Comparison of ENCODE assay signal across 12 cellular contexts in genomic region chr11:75786101-75786736, GRCh38. TPM values are rescaled to one million over a fixed set of nuclear protein-coding genes. Genes with fewer than 3 reads are reported as not detected.
DNase-seq lines count a peak whose midpoint lies in the region; ATAC-seq, FAIRE-seq and TF ChIP-seq lines count a peak whose summit lies in the region.
"Had no signal": no experiment of that assay in that cellular context is flagged by ENCODE, and none has a peak within 500 bp of the region (broad histone marks: within the 10 kb centered on the region; RNA-seq: fewer than 3 reads in every experiment).

No MANE protein-coding gene starts in this region.

- in situ Hi-C loops in K562 (cut with MboI) = loop anchor here (10.0 kb wide), 1 partner anchor 341 kb away; no protein-coding TSS in a partner anchor

- H2AK5ac ChIP-seq in trophoblast cell (ENCODE audit: low read length) = no peak overlapping the region

- no peaks in the 10 kb centered on the region for H4K20me1 ChIP-seq in K562 (replicated peaks; ENCODE audit: control insufficient read depth, insufficient read depth, low read length)
- H4K20me1 ChIP-seq: BLaER1 treated with 17β-estradiol and CSF1 and Interleukin-3, amounts not matched to agents 10 nM and 100 nM had no signal

- H3K9ac ChIP-seq in K562 (ENCODE audit: insufficient read depth in 1 of 2, low read depth in 2 of 2, low read length in 2 of 2) = no peak overlapping the region; a peak in 1 of 4 replicates
- no peak overlapping the region for H3K9ac ChIP-seq in trophoblast cell (ENCODE audit: low read length)
- H3K9ac ChIP-seq: BLaER1 treated with 17β-estradiol and CSF1 and Interleukin-3, amounts not matched to agents 10 nM and 100 nM had no signal

- H3K9me1 ChIP-seq in K562 (ENCODE audit: control insufficient read depth, insufficient read depth, low read length) = no peaks in the 10 kb centered on the region

- no peaks in the 10 kb centered on the region for H3K9me3 ChIP-seq in K562 (replicated peaks; ENCODE audit: control insufficient read depth, insufficient read depth, low read depth, low read length)
- H3K9me3 ChIP-seq in spleen = no peaks in the 10 kb centered on the region
- H3K9me3 ChIP-seq in trophoblast cell (ENCODE audit: insufficient read depth, low read depth, low read length) = no peaks in the 10 kb centered on the region
- H3K9me3 ChIP-seq in breast epithelium = no peaks in the 10 kb centered on the region
- H3K9me3 ChIP-seq: BLaER1 treated with 17β-estradiol and CSF1 and Interleukin-3, amounts not matched to agents 10 nM and 100 nM had no signal

- H2BK5ac ChIP-seq in trophoblast cell (ENCODE audit: low read depth, low read length, poor library complexity) = no peak overlapping the region

- CTCF ChIA-PET in K562 (lab: Yijun Ruan, JAX; ENCODE audit: low intra/inter-chr PET ratio) = no interaction called here

- H3K27ac ChIP-seq in K562 (ENCODE audit: extremely low read depth, low read depth, low read length) (no peak overlapping the region), spleen (no peak overlapping the region), trophoblast cell (ENCODE audit: low read depth, low read length) (no peak overlapping the region), breast epithelium (no peak overlapping the region)
- H3K27ac ChIP-seq: BLaER1 treated with 17β-estradiol and CSF1 and Interleukin-3, amounts not matched to agents 10 nM and 100 nM had no signal

- H3K23ac ChIP-seq in trophoblast cell (ENCODE audit: low read length) = no peak overlapping the region

- H3K4me1 ChIP-seq in K562 (replicated peaks in 1 of 2; ENCODE audit: control insufficient read depth in 2 of 2, insufficient read depth in 2 of 2, low read length in 2 of 2) = peaks cover 0 to 2% of the 10 kb centered on the region in 2 experiments; a peak in 1 of 5 replicates
- no peaks in the 10 kb centered on the region for H3K4me1 ChIP-seq in spleen
- H3K4me1 ChIP-seq in trophoblast cell (ENCODE audit: control insufficient read depth in 1 of 2, insufficient read depth in 2 of 2, low read length in 2 of 2) = no peaks in the 10 kb centered on the region
- H3K4me1 ChIP-seq in breast epithelium = no peaks in the 10 kb centered on the region

- H4K8ac ChIP-seq in trophoblast cell (ENCODE audit: low read depth, low read length) = no peak overlapping the region

- H3K79me2 ChIP-seq in K562 (ENCODE audit: control insufficient read depth, insufficient read depth, low read length) (no peaks in the 10 kb centered on the region), trophoblast cell (ENCODE audit: control insufficient read depth, insufficient read depth, low read length, poor library complexity) (no peaks in the 10 kb centered on the region)

- no peak overlapping the region for H4K91ac ChIP-seq in trophoblast cell (ENCODE audit: low read depth, low read length)

- H2BK12ac ChIP-seq in trophoblast cell (ENCODE audit: low read length) = no peak overlapping the region

- H2AFZ ChIP-seq in K562 (ENCODE audit: low read depth, low read length) (no peak overlapping the region), trophoblast cell (ENCODE audit: insufficient read depth, low read length, poor library complexity) (no peak overlapping the region)

- no peak overlapping the region for H3K4ac ChIP-seq in trophoblast cell (ENCODE audit: low read depth, low read length)

- TF ChIP-seq POLR2A in K562 (conservative IDR thresholded peaks at IDR 0.05) (no peak), spleen (IDR thresholded peaks at IDR 0.05) (no peak), breast epithelium (IDR thresholded peaks at IDR 0.05) (no peak)

- TF ChIP-seq CTCF in K562 (IDR thresholded peaks at IDR 0.05 in 2 of 3, conservative IDR thresholded peaks at IDR 0.05 in 1 of 3; ENCODE audit: insufficient read depth in 2 of 3, low read depth in 1 of 3, low read length in 3 of 3) = no peak
- no peak for TF ChIP-seq CTCF in spleen (IDR thresholded peaks at IDR 0.05 in 8 of 11, conservative IDR thresholded peaks at IDR 0.05 in 3 of 11)
- TF ChIP-seq CTCF in breast epithelium (IDR thresholded peaks at IDR 0.05) = no peak

- no TSS peak for BruUV-seq in K562 (replicated peaks; lab: Mats Ljungman, UMichigan)

- WGBS in K562 (ENCODE audit: insufficient coverage, low coverage, missing lambda C conversion rate) = 24% methylated on average over 8 of the region's 8 CpGs
- 91 to 99% (median 93%) methylated on average over 7 to 8 of the region's 8 CpGs for WGBS in spleen, 5 donors
- WGBS in trophoblast cell (ENCODE audit: extremely low coverage, insufficient coverage, insufficient read length) = no CpG with 5 or more reads among the region's 8 CpGs

- no peak for TF ChIP-seq RAD21 in K562 (CRISPR knock-in tag; conservative IDR thresholded peaks at IDR 0.05 in 1 of 2, IDR thresholded peaks at IDR 0.05 in 1 of 2)

- ATAC-seq in GM18907 (IDR thresholded peaks at IDR 0.05; ENCODE audit: unreplicated experiment) (peak; percentile 75), HG02678 (IDR thresholded peaks at IDR 0.05; ENCODE audit: unreplicated experiment) (peak; percentile 90), K562 (no peak), HG02840 (IDR thresholded peaks at IDR 0.05; ENCODE audit: low FRiP score, unreplicated experiment) (no peak)

- H3K36me3 ChIP-seq in K562 (ENCODE audit: control insufficient read depth, insufficient read depth, low read length) (no peaks in the 10 kb centered on the region), spleen (peaks cover 0 to 64% (median 0%) of the 10 kb centered on the region in 6 donors), trophoblast cell (ENCODE audit: control insufficient read depth in 1 of 2, insufficient read depth in 2 of 2, low read length in 2 of 2) (no peaks in the 10 kb centered on the region), breast epithelium (no peaks in the 10 kb centered on the region)
- H3K36me3 ChIP-seq: BLaER1 treated with 17β-estradiol and CSF1 and Interleukin-3, amounts not matched to agents 10 nM and 100 nM had no signal

- H3K18ac ChIP-seq in trophoblast cell (ENCODE audit: low read length) = no peak overlapping the region

- H3K27me3 ChIP-seq in K562 (ENCODE audit: control insufficient read depth in 2 of 2, insufficient read depth in 2 of 2, low read length in 2 of 2) (no peaks in the 10 kb centered on the region), spleen (replicated peaks in 1 of 7) (no peaks in the 10 kb centered on the region), trophoblast cell (ENCODE audit: insufficient read depth, low read length) (no peaks in the 10 kb centered on the region), breast epithelium (no peaks in the 10 kb centered on the region)
- H3K27me3 ChIP-seq: BLaER1 treated with 17β-estradiol and CSF1 and Interleukin-3, amounts not matched to agents 10 nM and 100 nM had no signal

- intact Hi-C loops in K562 (cut with micrococcal nuclease) (no loop called here), spleen (cut with DNase I; ENCODE audit: low total_unique reads) (no loop called here), breast epithelium (cut with DNase I; ENCODE audit: low total_unique reads) (no loop called here)

- no peak for TF ChIP-seq EP300 in K562 (IDR thresholded peaks at IDR 0.05; ENCODE audit: low read length)

- FAIRE-seq in K562 (lab: Jason Lieb, UNC) = no peak

- H2BK120ac ChIP-seq in trophoblast cell (ENCODE audit: insufficient read depth, low read length, poor library complexity) = no peak overlapping the region

- no peaks in the 10 kb centered on the region for H3K79me1 ChIP-seq in trophoblast cell (ENCODE audit: low read length)

- no peak for DNase-seq in K562 (ENCODE audit: extremely low read depth in 1 of 4, low spot score in 3 of 4)
- DNase-seq in spleen = peak; percentile 24
- DNase-seq in trophoblast cell = no peak
- DNase-seq in breast epithelium (ENCODE audit: low spot score in 2 of 2) = no peak
- DNase-seq in DMS153 (lab: John Stamatoyannopoulos, UW) = no peak
- DNase-seq: amygdala, Kasumi-1, NCI-H2081 had no signal

- no peak overlapping the region for H4K12ac ChIP-seq in trophoblast cell (ENCODE audit: low read depth, low read length)

- H3K4me2 ChIP-seq in K562 (ENCODE audit: insufficient read depth, low read length) (no peak overlapping the region), trophoblast cell (ENCODE audit: low read length) (no peak overlapping the region)
- H3K4me2 ChIP-seq: BLaER1 treated with 17β-estradiol and CSF1 and Interleukin-3, amounts not matched to agents 10 nM and 100 nM had no signal

- POLR2A ChIA-PET in K562 (lab: Yijun Ruan, JAX) = interaction anchor here (0.5 to 1.4 kb wide), 4 partner anchors 11 to 46 kb away, joined by 3 to 4 read pairs (median 3); partner anchors contain the start of gene DGAT2

- H3K14ac ChIP-seq in trophoblast cell (ENCODE audit: low read length) = no peak overlapping the region

- no peak overlapping the region for H3K4me3 ChIP-seq in K562
- no peak overlapping the region for H3K4me3 ChIP-seq in spleen
- no peak overlapping the region for H3K4me3 ChIP-seq in trophoblast cell (ENCODE audit: low read depth, low read length)
- no peak overlapping the region for H3K4me3 ChIP-seq in breast epithelium
- H3K4me3 ChIP-seq: BLaER1 treated with 17β-estradiol and CSF1 and Interleukin-3, amounts not matched to agents 10 nM and 100 nM had no signal

RNA-seq across cellular contexts. Expression of gene DGAT2, which starts 17.6 kb away (rescaled TPM):
- total RNA-seq in K562 (2011; cell fraction: chromatin; rRNA removed; ENCODE audit: low replicate concordance) = 1.3 and 3.1 TPM in 2 replicates
- total RNA-seq in K562 (2011; cell fraction: nucleolus; rRNA removed) = 2.9 and 3.2 TPM in 2 replicates
- 4.6 and 4.7 TPM in 2 replicates for total RNA-seq in K562 (2011; cell fraction: nucleoplasm; rRNA removed)
- total RNA-seq in K562 (2014; rRNA removed) (2.0 and 2.5 TPM in 2 replicates), K562 (2014; rRNA removed; fragmentation: Illumina TruSeq; extraction: Trizol) (1.6 and 2.2 TPM in 2 replicates), K562 (2015; rRNA removed; fragmentation: Illumina TruSeq; extraction: Trizol) (1.6 and 1.7 TPM in 2 replicates), K562 (2021) (2.2 TPM in 2 replicates), spleen (10 to 100 TPM; 14.1 to 71.7 (median 22.5) TPM), breast epithelium (100 to 1,000 TPM in 1 of 3 donors, 10 to 100 TPM in 2; 26.2 to 134 (median 36.1) TPM)
- polyA plus RNA-seq in K562 (2011; rRNA removed) (1.8 TPM in 2 replicates), K562 (2014; fragmentation: Illumina TruSeq; extraction: Trizol) (2.3 and 2.4 TPM in 2 replicates), K562 (2014; fragmentation: Nextera tagmentation; extraction: Ambion mirVana) (under 1 TPM; 0.68 to 0.69 TPM), K562 (2014; rRNA removed) (2.2 and 2.8 TPM in 2 replicates), spleen (1 to 10 TPM; 3.5 to 9.5 (median 6.4) TPM)
- polyA plus RNA-seq in K562 (2011; cell fraction: cytosol; rRNA removed) = 2.0 and 2.3 TPM in 2 replicates
- polyA plus RNA-seq in K562 (2011; cell fraction: nucleus; rRNA removed) = 1.1 and 1.6 TPM in 2 replicates
- polyA plus RNA-seq in K562 (2012) = 2.6 and 4.4 TPM in 2 replicates
- polyA minus RNA-seq in K562 (2011; rRNA and poly(A)+ RNA removed) = 1.6 and 2.0 TPM in 2 replicates
- polyA minus RNA-seq in K562 (2011; cell fraction: cytosol; rRNA and poly(A)+ RNA removed) = 0.55 and 2.0 TPM in 2 replicates
- 0.33 and 0.67 TPM in 2 replicates for polyA minus RNA-seq in K562 (2011; cell fraction: nucleus; rRNA and poly(A)+ RNA removed)
- polyA plus RNA-seq in trophoblast cell (2013) = 0.04 and 0.12 TPM in 2 replicates

RNA-seq across cellular contexts. Expression of gene UVRAG, which starts 28.8 kb away (rescaled TPM):
- 37.0 and 117 TPM in 2 replicates for total RNA-seq in K562 (2011; cell fraction: chromatin; rRNA removed; ENCODE audit: low replicate concordance)
- 12.7 and 16.6 TPM in 2 replicates for total RNA-seq in K562 (2011; cell fraction: nucleolus; rRNA removed)
- 46.7 and 79.5 TPM in 2 replicates for total RNA-seq in K562 (2011; cell fraction: nucleoplasm; rRNA removed)
- total RNA-seq in K562 (2014; rRNA removed) (10.5 and 12.3 TPM in 2 replicates), K562 (2014; rRNA removed; fragmentation: Illumina TruSeq; extraction: Trizol) (17.6 and 21.0 TPM in 2 replicates), K562 (2015; rRNA removed; fragmentation: Illumina TruSeq; extraction: Trizol) (15.8 and 17.8 TPM in 2 replicates), K562 (2021) (16.0 TPM in 2 replicates), spleen (10 to 100 TPM; 35.0 to 80.8 (median 58.8) TPM), breast epithelium (10 to 100 TPM; 43.3 to 73.0 (median 48.9) TPM)
- polyA plus RNA-seq in K562 (2011; rRNA removed) (10.2 and 12.4 TPM in 2 replicates), K562 (2014; fragmentation: Illumina TruSeq; extraction: Trizol) (11.0 and 13.8 TPM in 2 replicates), K562 (2014; fragmentation: Nextera tagmentation; extraction: Ambion mirVana) (1 to 10 TPM; 3.1 to 5.2 TPM), K562 (2014; rRNA removed) (9.2 and 9.4 TPM in 2 replicates), spleen (10 to 100 TPM; 13.8 to 15.7 (median 14.8) TPM)
- polyA plus RNA-seq in K562 (2011; cell fraction: cytosol; rRNA removed) = 5.0 and 6.4 TPM in 2 replicates
- polyA plus RNA-seq in K562 (2011; cell fraction: nucleus; rRNA removed) = 10.7 and 13.0 TPM in 2 replicates
- 10.5 and 10.6 TPM in 2 replicates for polyA plus RNA-seq in K562 (2012)
- polyA minus RNA-seq in K562 (2011; rRNA and poly(A)+ RNA removed) = 32.2 and 40.2 TPM in 2 replicates
- polyA minus RNA-seq in K562 (2011; cell fraction: cytosol; rRNA and poly(A)+ RNA removed) = 6.5 and 6.9 TPM in 2 replicates
- 31.5 and 58.0 TPM in 2 replicates for polyA minus RNA-seq in K562 (2011; cell fraction: nucleus; rRNA and poly(A)+ RNA removed)
- 4.8 and 5.0 TPM in 2 replicates for polyA plus RNA-seq in trophoblast cell (2013)

Comparison
In these comparisons a context has a peak if more than half of its experiments do, and no peak if none do; other contexts are left out.
1. ATAC-seq: peak in GM18907 (single experiment) and HG02678 (single experiment); none in K562 (single experiment) and HG02840 (single experiment).